In genomic region chr9:5617749-5618148, GRCh38 we compare ENCODE assay signal across 1 cellular context.
TF ChIP-seq lines count a peak whose summit lies in the region.

No MANE protein-coding gene starts in this region.

TF ChIP-seq in GM12878, 131 proteins besides CTCF, POLR2A, EP300 and RAD21 (continued from another document):
- TF ChIP-seq PAX5 (IDR thresholded peaks at IDR 0.05; ENCODE audit: borderline replicate concordance, low read depth, low read length) (0 out of 2 replicates have a peak, but pooled peaks have one; percentile 25), CUX1 (IDR thresholded peaks at IDR 0.05; ENCODE audit: insufficient replicate concordance, low read depth, low read length) (no peak), ASH2L (IDR thresholded peaks at IDR 0.05; ENCODE audit: borderline replicate concordance, low read depth) (no peak), SIN3A (IDR thresholded peaks at IDR 0.05; ENCODE audit: low read depth, low read length) (no peak), JUNB (IDR thresholded peaks at IDR 0.05) (peak; percentile 44), BCL3 (IDR thresholded peaks at IDR 0.05; ENCODE audit: borderline replicate concordance, insufficient read depth, low read depth, low read length, poor library complexity, severe bottlenecking) (no peak), EZH2 (IDR thresholded peaks at IDR 0.05; ENCODE audit: borderline replicate concordance, control insufficient read depth, low read depth, low read length) (no peak), MLLT1 (IDR thresholded peaks at IDR 0.05) (0 out of 2 replicates have a peak, but pooled peaks have one; percentile 67), ZNF217 (IDR thresholded peaks at IDR 0.05) (no peak), MAX (IDR thresholded peaks at IDR 0.05; ENCODE audit: low read depth, low read length) (no peak), MXI1 (IDR thresholded peaks at IDR 0.05; ENCODE audit: low read depth, low read length) (no peak), ZNF207 (IDR thresholded peaks at IDR 0.05; ENCODE audit: borderline replicate concordance) (no peak), IKZF1 (conservative IDR thresholded peaks at IDR 0.05) (peak; percentile 70; the same call in 1 of the 2 replicates), MYC (IDR thresholded peaks at IDR 0.05; ENCODE audit: insufficient read depth, insufficient read length, insufficient replicate concordance, low read length, severe bottlenecking) (no peak), ATF7 (IDR thresholded peaks at IDR 0.05; ENCODE audit: low read depth) (peak; percentile 79), BCL11A (IDR thresholded peaks at IDR 0.05; ENCODE audit: low read depth, low read length) (0 out of 2 replicates have a peak, but pooled peaks have one; percentile 18), ESRRA (IDR thresholded peaks at IDR 0.05; ENCODE audit: low read length) (no peak), MTA2 (IDR thresholded peaks at IDR 0.05; ENCODE audit: low read depth) (peak; percentile 83), NBN (IDR thresholded peaks at IDR 0.05) (peak; percentile 78), DPF2 (IDR thresholded peaks at IDR 0.05) (0 out of 2 replicates have a peak, but pooled peaks have one; percentile 33), CHD4 (IDR thresholded peaks at IDR 0.05) (no peak), CBX3 (IDR thresholded peaks at IDR 0.05; ENCODE audit: borderline replicate concordance, low read depth) (no peak), BHLHE40 (IDR thresholded peaks at IDR 0.05; ENCODE audit: borderline replicate concordance in 1 of 2, low read depth in 2 of 2, low read length in 1 of 2) (no peak; a peak in 1 of 4 replicates), SMAD5 (IDR thresholded peaks at IDR 0.05; ENCODE audit: low read depth) (no peak), RFX5 (IDR thresholded peaks at IDR 0.05; ENCODE audit: low read depth, low read length) (no peak), STAT1 (conservative IDR thresholded peaks at IDR 0.05) (no peak)
- TF ChIP-seq, protein P1, sequence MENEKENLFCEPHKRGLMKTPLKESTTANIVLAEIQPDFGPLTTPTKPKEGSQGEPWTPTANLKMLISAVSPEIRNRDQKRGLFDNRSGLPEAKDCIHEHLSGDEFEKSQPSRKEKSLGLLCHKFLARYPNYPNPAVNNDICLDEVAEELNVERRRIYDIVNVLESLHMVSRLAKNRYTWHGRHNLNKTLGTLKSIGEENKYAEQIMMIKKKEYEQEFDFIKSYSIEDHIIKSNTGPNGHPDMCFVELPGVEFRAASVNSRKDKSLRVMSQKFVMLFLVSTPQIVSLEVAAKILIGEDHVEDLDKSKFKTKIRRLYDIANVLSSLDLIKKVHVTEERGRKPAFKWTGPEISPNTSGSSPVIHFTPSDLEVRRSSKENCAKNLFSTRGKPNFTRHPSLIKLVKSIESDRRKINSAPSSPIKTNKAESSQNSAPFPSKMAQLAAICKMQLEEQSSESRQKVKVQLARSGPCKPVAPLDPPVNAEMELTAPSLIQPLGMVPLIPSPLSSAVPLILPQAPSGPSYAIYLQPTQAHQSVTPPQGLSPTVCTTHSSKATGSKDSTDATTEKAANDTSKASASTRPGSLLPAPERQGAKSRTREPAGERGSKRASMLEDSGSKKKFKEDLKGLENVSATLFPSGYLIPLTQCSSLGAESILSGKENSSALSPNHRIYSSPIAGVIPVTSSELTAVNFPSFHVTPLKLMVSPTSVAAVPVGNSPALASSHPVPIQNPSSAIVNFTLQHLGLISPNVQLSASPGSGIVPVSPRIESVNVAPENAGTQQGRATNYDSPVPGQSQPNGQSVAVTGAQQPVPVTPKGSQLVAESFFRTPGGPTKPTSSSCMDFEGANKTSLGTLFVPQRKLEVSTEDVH (IDR thresholded peaks at IDR 0.05; ENCODE audit: low read depth, partially characterized antibody) = no peak
TF ChIP-seq in GM12878: peak in this region for 25.
